ENCODE assay signal across 26 cellular contexts in the genomic region with DNA sequence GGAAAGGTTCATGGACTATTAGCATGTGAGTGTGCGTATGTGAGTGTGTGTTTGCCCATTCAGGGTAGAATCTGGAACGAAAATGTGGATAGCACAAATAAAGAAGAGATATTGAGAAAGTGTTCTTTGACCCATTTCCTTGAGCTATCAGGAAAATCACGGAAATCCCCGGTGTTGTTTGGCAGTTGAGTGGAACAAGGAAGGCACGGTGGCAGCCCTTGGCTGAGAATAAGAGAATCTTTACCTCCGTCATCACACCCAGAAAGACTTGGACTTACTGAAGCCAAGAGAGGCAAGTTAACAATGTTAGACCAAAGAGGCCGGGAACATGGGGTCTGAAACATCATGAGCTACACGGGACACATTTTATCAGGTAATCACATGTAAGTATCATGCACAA.
"Had no signal": no experiment of that assay in that cellular context is flagged by ENCODE, and none has a peak within 500 bp of the region (broad histone marks: within the 10 kb centered on the region; RNA-seq: fewer than 3 reads in every experiment).

No MANE protein-coding gene starts in this region.

- H3K36me3 ChIP-seq: ascending aorta, breast epithelium, esophagus squamous epithelium, gastroesophageal sphincter had no signal

- ATAC-seq: activated naive CD4-positive, alpha-beta T cell treated with anti-CD3 and anti-CD28 coated beads, Interleukin-2, amount 50 U/mL, for 72 hours; activated T-cell treated with anti-CD3 and anti-CD28 coated beads, Interleukin-2, amount 50 U/mL, for 72 hours; gastroesophageal sphincter; WTC11 had no signal

- H3K27ac ChIP-seq: ascending aorta, breast epithelium, coronary artery, dorsolateral prefrontal cortex, gastroesophageal sphincter, VCaP had no signal

- H3K4me3 ChIP-seq: ascending aorta, breast epithelium, coronary artery, dorsolateral prefrontal cortex, esophagus squamous epithelium, gastroesophageal sphincter had no signal

- H3K27me3 ChIP-seq: ascending aorta, breast epithelium, esophagus squamous epithelium, gastroesophageal sphincter had no signal

- H3K4me1 ChIP-seq: ascending aorta, breast epithelium, gastroesophageal sphincter had no signal

- DNase-seq: activated CD4-positive, alpha-beta memory T cell treated with anti-CD3 and anti-CD28 coated beads, Interleukin-2, amount 10 ng/mL, durations not matched to agents 7 days and 5 days; activated CD4-positive, alpha-beta T cell treated with anti-CD3 and anti-CD28 coated beads for 1 hour; activated CD4-positive, alpha-beta T cell treated with anti-CD3 and anti-CD28 coated beads for 4 hours; activated CD4-positive, alpha-beta T cell treated with anti-CD3 and anti-CD28 coated beads, Interleukin-2, amount 10 ng/mL, durations not matched to agents 7 days and 5 days; activated CD4-positive, alpha-beta T cell treated with anti-CD3 and anti-CD28 coated beads, Interleukin-2, amount 50 U/mL, for 4 hours; activated CD8-positive, alpha-beta memory T cell treated with anti-CD3 and anti-CD28 coated beads, Interleukin-2, amount 50 U/mL, for 48 hours; activated gamma-delta T cell; activated naive CD4-positive, alpha-beta T cell; activated naive CD4-positive, alpha-beta T cell treated with anti-CD3 and anti-CD28 coated beads, Interleukin-2, amount 10 ng/mL, durations not matched to agents 7 days and 5 days; activated naive CD8-positive, alpha-beta T cell treated with anti-CD3 and anti-CD28 coated beads, Interleukin-2, amount 10 ng/mL, durations not matched to agents 7 days and 5 days; activated T-cell treated with anti-CD3 and anti-CD28 coated beads for 4 hours; activated T-cell treated with anti-CD3 and anti-CD28 coated beads, Interleukin-2, amount 50 U/mL, for 24 hours; activated T-cell treated with anti-CD3 and anti-CD28 coated beads, Interleukin-2, amount 50 U/mL, for 72 hours; dorsolateral prefrontal cortex; effector memory CD4-positive, alpha-beta T cell; endodermal cell; esophagus squamous epithelium; foreskin melanocyte; T-helper 2 cell had no signal
